ENCODE assay signal across 3 cellular contexts in the genomic region with DNA sequence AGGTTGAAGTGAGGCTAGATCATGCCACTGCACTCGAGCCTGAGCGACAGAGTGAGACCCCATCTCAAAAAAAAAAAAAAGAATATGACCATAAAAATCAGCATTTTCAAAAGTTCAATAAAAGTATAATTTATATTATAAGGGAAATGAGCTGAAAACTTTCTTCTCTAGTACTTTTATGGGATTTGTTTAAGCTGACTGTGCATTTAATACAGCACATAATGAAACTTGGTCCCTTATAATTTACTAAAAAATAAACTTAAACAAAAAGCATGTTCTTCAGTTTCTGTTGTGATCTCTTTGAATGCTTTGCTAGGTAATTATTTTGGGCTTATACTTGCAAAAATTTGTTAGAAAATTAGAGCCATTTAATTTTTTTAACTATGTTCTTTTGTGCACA.
A peak's percentile ranks its signal among the peaks of the same experiment; 100 is the strongest.
TF ChIP-seq lines count a peak whose summit lies in the region.

No MANE protein-coding gene starts in this region.

TF ChIP-seq in HepG2, 621 proteins besides CTCF, POLR2A, EP300 and RAD21:
- TF ChIP-seq ZNF747 (CRISPR knock-in tag; IDR thresholded peaks at IDR 0.05; ENCODE audit: borderline replicate concordance) (no peak), GATAD2A (CRISPR knock-in tag; IDR thresholded peaks at IDR 0.05) (no peak), ZSCAN22 (CRISPR knock-in tag; IDR thresholded peaks at IDR 0.05) (no peak), ZNF543 (CRISPR knock-in tag; IDR thresholded peaks at IDR 0.05) (no peak), ZNF264 (CRISPR knock-in tag; IDR thresholded peaks at IDR 0.05) (no peak), MAFK (conservative IDR thresholded peaks at IDR 0.05 in 1 of 2, IDR thresholded peaks at IDR 0.05 in 1 of 2; ENCODE audit: low read length in 2 of 2) (peak; percentile 68 to 85), RXRB (CRISPR knock-in tag; IDR thresholded peaks at IDR 0.05; ENCODE audit: borderline replicate concordance) (no peak), MAFF (IDR thresholded peaks at IDR 0.05; ENCODE audit: low read depth, low read length) (peak; percentile 81), ATF7 (IDR thresholded peaks at IDR 0.05) (no peak), ATF7 (CRISPR knock-in tag; IDR thresholded peaks at IDR 0.05) (no peak), NFIC (IDR thresholded peaks at IDR 0.05; ENCODE audit: low read length) (no peak), ZNF552 (CRISPR knock-in tag; IDR thresholded peaks at IDR 0.05; ENCODE audit: borderline replicate concordance) (no peak), MYNN (CRISPR knock-in tag; IDR thresholded peaks at IDR 0.05; ENCODE audit: low read depth) (no peak), GATA4 (IDR thresholded peaks at IDR 0.05; ENCODE audit: borderline replicate concordance, low read depth) (no peak), ZNF24 (IDR thresholded peaks at IDR 0.05) (no peak), ZNF501 (CRISPR knock-in tag; IDR thresholded peaks at IDR 0.05) (no peak)
- TF ChIP-seq, protein P1, sequence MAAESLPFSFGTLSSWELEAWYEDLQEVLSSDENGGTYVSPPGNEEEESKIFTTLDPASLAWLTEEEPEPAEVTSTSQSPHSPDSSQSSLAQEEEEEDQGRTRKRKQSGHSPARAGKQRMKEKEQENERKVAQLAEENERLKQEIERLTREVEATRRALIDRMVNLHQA (CRISPR knock-in tag; IDR thresholded peaks at IDR 0.05) = no peak
- TF ChIP-seq, protein P2, sequence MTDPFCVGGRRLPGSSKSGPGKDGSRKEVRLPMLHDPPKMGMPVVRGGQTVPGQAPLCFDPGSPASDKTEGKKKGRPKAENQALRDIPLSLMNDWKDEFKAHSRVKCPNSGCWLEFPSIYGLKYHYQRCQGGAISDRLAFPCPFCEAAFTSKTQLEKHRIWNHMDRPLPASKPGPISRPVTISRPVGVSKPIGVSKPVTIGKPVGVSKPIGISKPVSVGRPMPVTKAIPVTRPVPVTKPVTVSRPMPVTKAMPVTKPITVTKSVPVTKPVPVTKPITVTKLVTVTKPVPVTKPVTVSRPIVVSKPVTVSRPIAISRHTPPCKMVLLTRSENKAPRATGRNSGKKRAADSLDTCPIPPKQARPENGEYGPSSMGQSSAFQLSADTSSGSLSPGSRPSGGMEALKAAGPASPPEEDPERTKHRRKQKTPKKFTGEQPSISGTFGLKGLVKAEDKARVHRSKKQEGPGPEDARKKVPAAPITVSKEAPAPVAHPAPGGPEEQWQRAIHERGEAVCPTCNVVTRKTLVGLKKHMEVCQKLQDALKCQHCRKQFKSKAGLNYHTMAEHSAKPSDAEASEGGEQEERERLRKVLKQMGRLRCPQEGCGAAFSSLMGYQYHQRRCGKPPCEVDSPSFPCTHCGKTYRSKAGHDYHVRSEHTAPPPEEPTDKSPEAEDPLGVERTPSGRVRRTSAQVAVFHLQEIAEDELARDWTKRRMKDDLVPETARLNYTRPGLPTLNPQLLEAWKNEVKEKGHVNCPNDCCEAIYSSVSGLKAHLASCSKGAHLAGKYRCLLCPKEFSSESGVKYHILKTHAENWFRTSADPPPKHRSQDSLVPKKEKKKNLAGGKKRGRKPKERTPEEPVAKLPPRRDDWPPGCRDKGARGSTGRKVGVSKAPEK (CRISPR knock-in tag; IDR thresholded peaks at IDR 0.05; ENCODE audit: borderline replicate concordance) = no peak
- TF ChIP-seq, protein P3, sequence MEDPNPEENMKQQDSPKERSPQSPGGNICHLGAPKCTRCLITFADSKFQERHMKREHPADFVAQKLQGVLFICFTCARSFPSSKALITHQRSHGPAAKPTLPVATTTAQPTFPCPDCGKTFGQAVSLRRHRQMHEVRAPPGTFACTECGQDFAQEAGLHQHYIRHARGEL (CRISPR knock-in tag; IDR thresholded peaks at IDR 0.05) = no peak

TF ChIP-seq in IMR-90, 13 proteins besides CTCF, POLR2A, EP300 and RAD21:
- TF ChIP-seq, protein P4, sequence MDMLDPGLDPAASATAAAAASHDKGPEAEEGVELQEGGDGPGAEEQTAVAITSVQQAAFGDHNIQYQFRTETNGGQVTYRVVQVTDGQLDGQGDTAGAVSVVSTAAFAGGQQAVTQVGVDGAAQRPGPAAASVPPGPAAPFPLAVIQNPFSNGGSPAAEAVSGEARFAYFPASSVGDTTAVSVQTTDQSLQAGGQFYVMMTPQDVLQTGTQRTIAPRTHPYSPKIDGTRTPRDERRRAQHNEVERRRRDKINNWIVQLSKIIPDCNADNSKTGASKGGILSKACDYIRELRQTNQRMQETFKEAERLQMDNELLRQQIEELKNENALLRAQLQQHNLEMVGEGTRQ (IDR thresholded peaks at IDR 0.05; ENCODE audit: low read depth, low read length) = no peak
- TF ChIP-seq BHLHE40 (IDR thresholded peaks at IDR 0.05; ENCODE audit: low read depth, low read length) (no peak), MAZ (IDR thresholded peaks at IDR 0.05; ENCODE audit: borderline replicate concordance, low read depth, low read length) (no peak), MAFK (IDR thresholded peaks at IDR 0.05; ENCODE audit: low read depth, low read length) (peak; percentile 89), CHD1 (IDR thresholded peaks at IDR 0.05; ENCODE audit: low read depth, low read length) (no peak), SMC3 (IDR thresholded peaks at IDR 0.05; ENCODE audit: low read depth, low read length) (no peak)
TF ChIP-seq in IMR-90: peak in this region for 1.

TF ChIP-seq in K562, 482 proteins besides CTCF, POLR2A, EP300 and RAD21:
- TF ChIP-seq ZNF224 (CRISPR knock-in tag; IDR thresholded peaks at IDR 0.05) (no peak), MAFK (IDR thresholded peaks at IDR 0.05; ENCODE audit: low read length) (peak; percentile 77), ASH1L (IDR thresholded peaks at IDR 0.05; ENCODE audit: borderline replicate concordance, low read depth, partially characterized antibody) (no peak), MAFF (IDR thresholded peaks at IDR 0.05; ENCODE audit: low read length) (peak; percentile 78), ZNF316 (IDR thresholded peaks at IDR 0.05) (peak; percentile 89), C11orf30 (IDR thresholded peaks at IDR 0.05; ENCODE audit: low read depth) (peak; percentile 75), NFE2L1 (tag; IDR thresholded peaks at IDR 0.05; ENCODE audit: borderline replicate concordance, low read depth) (no peak), OTX1 (CRISPR knock-in tag; IDR thresholded peaks at IDR 0.05) (no peak), TGIF2 (CRISPR knock-in tag; IDR thresholded peaks at IDR 0.05) (no peak), MAFG (tag; conservative IDR thresholded peaks at IDR 0.05) (peak; percentile 76)
TF ChIP-seq in K562: peak in this region for 5.
